ENCODE assay signal across 1 cellular context in the genomic region with DNA sequence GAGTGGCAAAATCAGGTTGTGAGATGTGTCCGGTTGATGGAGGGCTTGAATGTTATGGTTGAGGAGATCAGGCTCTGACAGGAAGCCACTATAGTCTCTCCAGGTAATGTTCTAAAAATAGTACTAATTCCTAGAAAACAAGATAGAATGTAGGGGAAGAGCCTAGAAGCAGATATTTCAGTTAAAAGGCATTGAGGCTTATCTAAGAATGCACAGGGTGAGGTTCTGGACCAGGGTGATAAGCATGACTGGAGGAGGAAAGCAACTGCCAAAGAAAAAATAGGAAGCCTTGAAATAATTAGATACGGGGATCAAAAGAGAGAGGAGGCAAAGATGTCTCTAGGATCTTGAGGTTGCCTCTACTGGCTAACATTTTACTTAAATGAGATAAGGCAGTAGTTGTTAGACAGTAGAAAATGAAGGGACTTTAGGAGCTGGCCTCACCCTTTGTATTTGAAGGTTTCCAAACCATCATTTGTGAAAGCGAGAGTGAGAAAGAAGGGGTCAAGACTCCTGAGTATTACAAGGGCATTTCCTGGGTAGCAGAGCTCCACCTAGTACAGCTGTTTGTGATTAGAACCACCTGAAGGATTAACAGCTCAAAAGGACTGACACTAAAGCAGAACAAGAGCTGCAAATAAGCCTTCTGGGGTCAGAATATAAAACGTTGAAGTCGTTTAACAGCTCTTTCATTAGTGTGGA.
TF ChIP-seq lines count a peak whose summit lies in the region.

No MANE protein-coding gene starts in this region.

TF ChIP-seq in K562, 482 proteins besides CTCF, POLR2A, EP300 and RAD21 (continued from another document and continues in another):
- TF ChIP-seq, protein P1, sequence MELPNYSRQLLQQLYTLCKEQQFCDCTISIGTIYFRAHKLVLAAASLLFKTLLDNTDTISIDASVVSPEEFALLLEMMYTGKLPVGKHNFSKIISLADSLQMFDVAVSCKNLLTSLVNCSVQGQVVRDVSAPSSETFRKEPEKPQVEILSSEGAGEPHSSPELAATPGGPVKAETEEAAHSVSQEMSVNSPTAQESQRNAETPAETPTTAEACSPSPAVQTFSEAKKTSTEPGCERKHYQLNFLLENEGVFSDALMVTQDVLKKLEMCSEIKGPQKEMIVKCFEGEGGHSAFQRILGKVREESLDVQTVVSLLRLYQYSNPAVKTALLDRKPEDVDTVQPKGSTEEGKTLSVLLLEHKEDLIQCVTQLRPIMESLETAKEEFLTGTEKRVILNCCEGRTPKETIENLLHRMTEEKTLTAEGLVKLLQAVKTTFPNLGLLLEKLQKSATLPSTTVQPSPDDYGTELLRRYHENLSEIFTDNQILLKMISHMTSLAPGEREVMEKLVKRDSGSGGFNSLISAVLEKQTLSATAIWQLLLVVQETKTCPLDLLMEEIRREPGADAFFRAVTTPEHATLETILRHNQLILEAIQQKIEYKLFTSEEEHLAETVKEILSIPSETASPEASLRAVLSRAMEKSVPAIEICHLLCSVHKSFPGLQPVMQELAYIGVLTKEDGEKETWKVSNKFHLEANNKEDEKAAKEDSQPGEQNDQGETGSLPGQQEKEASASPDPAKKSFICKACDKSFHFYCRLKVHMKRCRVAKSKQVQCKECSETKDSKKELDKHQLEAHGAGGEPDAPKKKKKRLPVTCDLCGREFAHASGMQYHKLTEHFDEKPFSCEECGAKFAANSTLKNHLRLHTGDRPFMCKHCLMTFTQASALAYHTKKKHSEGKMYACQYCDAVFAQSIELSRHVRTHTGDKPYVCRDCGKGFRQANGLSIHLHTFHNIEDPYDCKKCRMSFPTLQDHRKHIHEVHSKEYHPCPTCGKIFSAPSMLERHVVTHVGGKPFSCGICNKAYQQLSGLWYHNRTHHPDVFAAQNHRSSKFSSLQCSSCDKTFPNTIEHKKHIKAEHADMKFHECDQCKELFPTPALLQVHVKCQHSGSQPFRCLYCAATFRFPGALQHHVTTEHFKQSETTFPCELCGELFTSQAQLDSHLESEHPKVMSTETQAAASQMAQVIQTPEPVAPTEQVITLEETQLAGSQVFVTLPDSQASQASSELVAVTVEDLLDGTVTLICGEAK (IDR thresholded peaks at IDR 0.05), result no peak
- TF ChIP-seq, protein P1 (CRISPR knock-in tag; IDR thresholded peaks at IDR 0.05), result no peak
- TF ChIP-seq LCOR (CRISPR knock-in tag; IDR thresholded peaks at IDR 0.05) (peak; percentile 79; the same call in 1 of the 2 replicates), HDAC1 (IDR thresholded peaks at IDR 0.05) (peak; percentile 66 to 92; a peak in 2 of 4 replicates), HMGN3 (IDR thresholded peaks at IDR 0.05; ENCODE audit: borderline replicate concordance, extremely low read depth, insufficient read length, low read depth, low read length) (peak; percentile 89), ZNF23 (CRISPR knock-in tag; IDR thresholded peaks at IDR 0.05) (peak; percentile 61; the same call in 1 of the 2 replicates), CBFA2T2 (conservative IDR thresholded peaks at IDR 0.05) (peak; percentile 99), NFYB (IDR thresholded peaks at IDR 0.05; ENCODE audit: extremely low read depth, insufficient read length) (no peak), NR1H2 (CRISPR knock-in tag; IDR thresholded peaks at IDR 0.05) (0 out of 2 replicates have a peak, but pooled peaks have one; percentile 42), EHMT2 (IDR thresholded peaks at IDR 0.05) (peak; percentile 61; the same call in 1 of the 2 replicates), FOS (IDR thresholded peaks at IDR 0.05; ENCODE audit: extremely low read depth, insufficient read length) (no peak), CHD2 (IDR thresholded peaks at IDR 0.05; ENCODE audit: low read depth, low read length) (0 out of 2 replicates have a peak, but pooled peaks have one; percentile 28), NR2F6 (CRISPR knock-in tag; IDR thresholded peaks at IDR 0.05) (no peak), MEF2A (IDR thresholded peaks at IDR 0.05; ENCODE audit: control insufficient read depth, low read depth, low read length) (peak; percentile 100), ZNF586 (CRISPR knock-in tag; conservative IDR thresholded peaks at IDR 0.05) (no peak), BRCA1 (IDR thresholded peaks at IDR 0.05) (no peak), BRCA1 (CRISPR knock-in tag; IDR thresholded peaks at IDR 0.05) (no peak), TAF1 (IDR thresholded peaks at IDR 0.05; ENCODE audit: control insufficient read depth, extremely low read depth, insufficient read depth, low read length, severe bottlenecking) (peak; percentile 36), SMAD4 (CRISPR knock-in tag; conservative IDR thresholded peaks at IDR 0.05) (peak; percentile 98), GTF2A2 (tag; IDR thresholded peaks at IDR 0.05) (no peak), TGIF2 (CRISPR knock-in tag; IDR thresholded peaks at IDR 0.05) (no peak), SMAD2 (IDR thresholded peaks at IDR 0.05; ENCODE audit: low read depth, low read length) (no peak), YBX1 (IDR thresholded peaks at IDR 0.05) (no peak), BACH1 (tag; IDR thresholded peaks at IDR 0.05) (no peak), NEUROD1 (IDR thresholded peaks at IDR 0.05; ENCODE audit: borderline replicate concordance, low read depth, low read length, partially characterized antibody) (peak; percentile 90), FOXJ3 (CRISPR knock-in tag; IDR thresholded peaks at IDR 0.05) (no peak), ZNF212 (CRISPR knock-in tag; IDR thresholded peaks at IDR 0.05) (peak; percentile 88; the same call in 1 of the 2 replicates), YY1 (IDR thresholded peaks at IDR 0.05; ENCODE audit: borderline replicate concordance in 1 of 3, control insufficient read depth in 1 of 3, extremely low read depth in 1 of 3, insufficient read depth in 3 of 3, insufficient read length in 1 of 3, insufficient replicate concordance in 2 of 3, low read depth in 1 of 3, low read length in 2 of 3) (no peak), TEAD2 (tag; IDR thresholded peaks at IDR 0.05) (peak; percentile 55; the same call in 1 of the 2 replicates), EP400 (IDR thresholded peaks at IDR 0.05) (peak; percentile 75), KAT8 (IDR thresholded peaks at IDR 0.05; ENCODE audit: low read depth) (no peak)
- TF ChIP-seq, protein P2, sequence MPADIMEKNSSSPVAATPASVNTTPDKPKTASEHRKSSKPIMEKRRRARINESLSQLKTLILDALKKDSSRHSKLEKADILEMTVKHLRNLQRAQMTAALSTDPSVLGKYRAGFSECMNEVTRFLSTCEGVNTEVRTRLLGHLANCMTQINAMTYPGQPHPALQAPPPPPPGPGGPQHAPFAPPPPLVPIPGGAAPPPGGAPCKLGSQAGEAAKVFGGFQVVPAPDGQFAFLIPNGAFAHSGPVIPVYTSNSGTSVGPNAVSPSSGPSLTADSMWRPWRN (IDR thresholded peaks at IDR 0.05; ENCODE audit: low read depth), result peak; percentile 91
- TF ChIP-seq, protein P3, sequence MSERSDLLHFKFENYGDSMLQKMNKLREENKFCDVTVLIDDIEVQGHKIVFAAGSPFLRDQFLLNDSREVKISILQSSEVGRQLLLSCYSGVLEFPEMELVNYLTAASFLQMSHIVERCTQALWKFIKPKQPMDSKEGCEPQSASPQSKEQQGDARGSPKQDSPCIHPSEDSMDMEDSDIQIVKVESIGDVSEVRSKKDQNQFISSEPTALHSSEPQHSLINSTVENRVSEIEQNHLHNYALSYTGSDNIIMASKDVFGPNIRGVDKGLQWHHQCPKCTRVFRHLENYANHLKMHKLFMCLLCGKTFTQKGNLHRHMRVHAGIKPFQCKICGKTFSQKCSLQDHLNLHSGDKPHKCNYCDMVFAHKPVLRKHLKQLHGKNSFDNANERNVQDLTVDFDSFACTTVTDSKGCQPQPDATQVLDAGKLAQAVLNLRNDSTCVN (CRISPR knock-in tag; IDR thresholded peaks at IDR 0.05), result no peak
- TF ChIP-seq, protein P4, sequence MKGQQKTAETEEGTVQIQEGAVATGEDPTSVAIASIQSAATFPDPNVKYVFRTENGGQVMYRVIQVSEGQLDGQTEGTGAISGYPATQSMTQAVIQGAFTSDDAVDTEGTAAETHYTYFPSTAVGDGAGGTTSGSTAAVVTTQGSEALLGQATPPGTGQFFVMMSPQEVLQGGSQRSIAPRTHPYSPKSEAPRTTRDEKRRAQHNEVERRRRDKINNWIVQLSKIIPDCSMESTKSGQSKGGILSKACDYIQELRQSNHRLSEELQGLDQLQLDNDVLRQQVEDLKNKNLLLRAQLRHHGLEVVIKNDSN (CRISPR knock-in tag; IDR thresholded peaks at IDR 0.05), result no peak
- TF ChIP-seq, protein P5, sequence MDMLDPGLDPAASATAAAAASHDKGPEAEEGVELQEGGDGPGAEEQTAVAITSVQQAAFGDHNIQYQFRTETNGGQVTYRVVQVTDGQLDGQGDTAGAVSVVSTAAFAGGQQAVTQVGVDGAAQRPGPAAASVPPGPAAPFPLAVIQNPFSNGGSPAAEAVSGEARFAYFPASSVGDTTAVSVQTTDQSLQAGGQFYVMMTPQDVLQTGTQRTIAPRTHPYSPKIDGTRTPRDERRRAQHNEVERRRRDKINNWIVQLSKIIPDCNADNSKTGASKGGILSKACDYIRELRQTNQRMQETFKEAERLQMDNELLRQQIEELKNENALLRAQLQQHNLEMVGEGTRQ (CRISPR knock-in tag; IDR thresholded peaks at IDR 0.05), result no peak
- TF ChIP-seq, protein P6, sequence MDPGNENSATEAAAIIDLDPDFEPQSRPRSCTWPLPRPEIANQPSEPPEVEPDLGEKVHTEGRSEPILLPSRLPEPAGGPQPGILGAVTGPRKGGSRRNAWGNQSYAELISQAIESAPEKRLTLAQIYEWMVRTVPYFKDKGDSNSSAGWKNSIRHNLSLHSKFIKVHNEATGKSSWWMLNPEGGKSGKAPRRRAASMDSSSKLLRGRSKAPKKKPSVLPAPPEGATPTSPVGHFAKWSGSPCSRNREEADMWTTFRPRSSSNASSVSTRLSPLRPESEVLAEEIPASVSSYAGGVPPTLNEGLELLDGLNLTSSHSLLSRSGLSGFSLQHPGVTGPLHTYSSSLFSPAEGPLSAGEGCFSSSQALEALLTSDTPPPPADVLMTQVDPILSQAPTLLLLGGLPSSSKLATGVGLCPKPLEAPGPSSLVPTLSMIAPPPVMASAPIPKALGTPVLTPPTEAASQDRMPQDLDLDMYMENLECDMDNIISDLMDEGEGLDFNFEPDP (CRISPR knock-in tag; IDR thresholded peaks at IDR 0.05), result no peak
- TF ChIP-seq, protein P7, sequence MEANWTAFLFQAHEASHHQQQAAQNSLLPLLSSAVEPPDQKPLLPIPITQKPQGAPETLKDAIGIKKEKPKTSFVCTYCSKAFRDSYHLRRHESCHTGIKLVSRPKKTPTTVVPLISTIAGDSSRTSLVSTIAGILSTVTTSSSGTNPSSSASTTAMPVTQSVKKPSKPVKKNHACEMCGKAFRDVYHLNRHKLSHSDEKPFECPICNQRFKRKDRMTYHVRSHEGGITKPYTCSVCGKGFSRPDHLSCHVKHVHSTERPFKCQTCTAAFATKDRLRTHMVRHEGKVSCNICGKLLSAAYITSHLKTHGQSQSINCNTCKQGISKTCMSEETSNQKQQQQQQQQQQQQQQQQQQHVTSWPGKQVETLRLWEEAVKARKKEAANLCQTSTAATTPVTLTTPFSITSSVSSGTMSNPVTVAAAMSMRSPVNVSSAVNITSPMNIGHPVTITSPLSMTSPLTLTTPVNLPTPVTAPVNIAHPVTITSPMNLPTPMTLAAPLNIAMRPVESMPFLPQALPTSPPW (CRISPR knock-in tag; IDR thresholded peaks at IDR 0.05), result peak; percentile 70
- TF ChIP-seq, protein P8, sequence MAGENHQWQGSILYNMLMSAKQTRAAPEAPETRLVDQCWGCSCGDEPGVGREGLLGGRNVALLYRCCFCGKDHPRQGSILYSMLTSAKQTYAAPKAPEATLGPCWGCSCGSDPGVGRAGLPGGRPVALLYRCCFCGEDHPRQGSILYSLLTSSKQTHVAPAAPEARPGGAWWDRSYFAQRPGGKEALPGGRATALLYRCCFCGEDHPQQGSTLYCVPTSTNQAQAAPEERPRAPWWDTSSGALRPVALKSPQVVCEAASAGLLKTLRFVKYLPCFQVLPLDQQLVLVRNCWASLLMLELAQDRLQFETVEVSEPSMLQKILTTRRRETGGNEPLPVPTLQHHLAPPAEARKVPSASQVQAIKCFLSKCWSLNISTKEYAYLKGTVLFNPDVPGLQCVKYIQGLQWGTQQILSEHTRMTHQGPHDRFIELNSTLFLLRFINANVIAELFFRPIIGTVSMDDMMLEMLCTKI (IDR thresholded peaks at IDR 0.05; ENCODE audit: partially characterized antibody), result no peak
- TF ChIP-seq, protein P9, sequence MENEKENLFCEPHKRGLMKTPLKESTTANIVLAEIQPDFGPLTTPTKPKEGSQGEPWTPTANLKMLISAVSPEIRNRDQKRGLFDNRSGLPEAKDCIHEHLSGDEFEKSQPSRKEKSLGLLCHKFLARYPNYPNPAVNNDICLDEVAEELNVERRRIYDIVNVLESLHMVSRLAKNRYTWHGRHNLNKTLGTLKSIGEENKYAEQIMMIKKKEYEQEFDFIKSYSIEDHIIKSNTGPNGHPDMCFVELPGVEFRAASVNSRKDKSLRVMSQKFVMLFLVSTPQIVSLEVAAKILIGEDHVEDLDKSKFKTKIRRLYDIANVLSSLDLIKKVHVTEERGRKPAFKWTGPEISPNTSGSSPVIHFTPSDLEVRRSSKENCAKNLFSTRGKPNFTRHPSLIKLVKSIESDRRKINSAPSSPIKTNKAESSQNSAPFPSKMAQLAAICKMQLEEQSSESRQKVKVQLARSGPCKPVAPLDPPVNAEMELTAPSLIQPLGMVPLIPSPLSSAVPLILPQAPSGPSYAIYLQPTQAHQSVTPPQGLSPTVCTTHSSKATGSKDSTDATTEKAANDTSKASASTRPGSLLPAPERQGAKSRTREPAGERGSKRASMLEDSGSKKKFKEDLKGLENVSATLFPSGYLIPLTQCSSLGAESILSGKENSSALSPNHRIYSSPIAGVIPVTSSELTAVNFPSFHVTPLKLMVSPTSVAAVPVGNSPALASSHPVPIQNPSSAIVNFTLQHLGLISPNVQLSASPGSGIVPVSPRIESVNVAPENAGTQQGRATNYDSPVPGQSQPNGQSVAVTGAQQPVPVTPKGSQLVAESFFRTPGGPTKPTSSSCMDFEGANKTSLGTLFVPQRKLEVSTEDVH (IDR thresholded peaks at IDR 0.05; ENCODE audit: low read depth, partially characterized antibody), result peak; percentile 71
